ENCODE assay signal across 16 cellular contexts in genomic region chr17:50050431-50051032, GRCh38. TPM values are rescaled to one million over a fixed set of nuclear protein-coding genes. Genes with fewer than 3 reads are reported as not detected.
DNase-seq lines count a peak whose midpoint lies in the region; ATAC-seq and TF ChIP-seq lines count a peak whose summit lies in the region.
"Had no signal": no experiment of that assay in that cellular context is flagged by ENCODE, and none has a peak within 500 bp of the region (broad histone marks: within the 10 kb centered on the region; RNA-seq: fewer than 3 reads in every experiment).

No MANE protein-coding gene starts in this region.

- in situ Hi-C loops in KBM-7 (cut with MboI; ENCODE audit: low pct_unique_long_range_greater_than_20kb, low sequenced_read_pairs): no loop called here

- peak; percentile 32; the same call in 1 of the 2 replicates for TF ChIP-seq CTCF in SK-N-SH (IDR thresholded peaks at IDR 0.05)
- TF ChIP-seq CTCF in Loucy (conservative IDR thresholded peaks at IDR 0.05; ENCODE audit: low read length): peak; percentile 34
- TF ChIP-seq CTCF in MCF 10A (IDR thresholded peaks at IDR 0.05; ENCODE audit: unreplicated experiment): no peak
- TF ChIP-seq CTCF in nephron (IDR thresholded peaks at IDR 0.05; ENCODE audit: unreplicated experiment in 3 of 3): no peak

- peak overlapping the region; percentile 96 to 100; a peak in 3 of 4 replicates for H3K27ac ChIP-seq in SK-N-SH (ENCODE audit: low read depth in 2 of 2, low read length in 1 of 2)
- H3K27ac ChIP-seq: 22Rv1, right atrium auricular region had no signal

- POLR2A ChIA-PET in SK-N-SH (lab: Yijun Ruan, JAX) (no interaction called here), MCF 10A (lab: Yijun Ruan, JAX) (interaction anchor here (0.9 to 1.0 kb wide), 2 partner anchors 14 to 22 kb away, joined by 3 read pairs; no protein-coding TSS in a partner anchor)

- H3K4me1 Mint-ChIP-seq in MCF 10A (ENCODE audit: insufficient read depth, unreplicated experiment) (peaks cover 72% of the 10 kb centered on the region), nephron (peaks cover 65% of the 10 kb centered on the region)

- H3K4me1 ChIP-seq in SK-N-SH (ENCODE audit: control insufficient read depth in 1 of 2, insufficient read depth in 2 of 2, low read depth in 1 of 2, low read length in 1 of 2) (peaks cover 47 to 89% of the 10 kb centered on the region in 2 experiments), Loucy (ENCODE audit: insufficient read depth, low read length, poor library complexity, severe bottlenecking) (peaks cover 43% of the 10 kb centered on the region)

- H3K36me3 ChIP-seq in SK-N-SH (replicated peaks in 1 of 2; ENCODE audit: control insufficient read depth in 1 of 2, insufficient read depth in 2 of 2, low read length in 1 of 2) (peaks cover 0 to 3% of the 10 kb centered on the region in 2 experiments), Loucy (ENCODE audit: insufficient read depth, low read length) (no peaks in the 10 kb centered on the region)
- H3K36me3 ChIP-seq: right atrium auricular region had no signal

- peak overlapping the region; percentile 96 for H3K4me2 ChIP-seq in SK-N-SH
- H3K4me2 ChIP-seq in Loucy (ENCODE audit: low read depth, low read length, poor library complexity, severe bottlenecking): peak overlapping the region; percentile 32

- TF ChIP-seq EP300 in SK-N-SH (IDR thresholded peaks at IDR 0.05; ENCODE audit: borderline replicate concordance in 1 of 2, low read depth in 1 of 2, low read length in 1 of 2): no peak

- no peaks in the 10 kb centered on the region for H3K9me2 ChIP-seq in SK-N-SH
- H3K9me2 ChIP-seq in Loucy (replicated peaks; ENCODE audit: low read depth, low read length): no peaks in the 10 kb centered on the region

- peaks cover 79% of the 10 kb centered on the region for H3F3A ChIP-seq in SK-N-SH (replicated peaks; ENCODE audit: insufficient read depth)
- no peaks in the 10 kb centered on the region for H3F3A ChIP-seq in Loucy (ENCODE audit: low read depth)

- H3K4me3 ChIP-seq in SK-N-SH (ENCODE audit: low read depth in 2 of 2, low read length in 1 of 2) (no peak overlapping the region), Loucy (ENCODE audit: low read length, poor library complexity, severe bottlenecking) (peak overlapping the region; percentile 23)
- H3K4me3 ChIP-seq: right atrium auricular region had no signal

- BruUV-seq in MCF 10A (replicated peaks; lab: Mats Ljungman, UMichigan): no TSS peak

- H3K9me3 Mint-ChIP-seq in MCF 10A (ENCODE audit: unreplicated experiment) (no peaks in the 10 kb centered on the region), nephron (no peaks in the 10 kb centered on the region)
- H3K9me3 Mint-ChIP-seq: naive B cell; stimulated activated memory B cell treated with anti-CD40 and anti-IgM and Interleukin-4, amounts not matched to agents 10 μg/mL and 1 μg/mL and 100 μg/mL, for 72 hours had no signal

- no peak for TF ChIP-seq RAD21 in SK-N-SH (IDR thresholded peaks at IDR 0.05; ENCODE audit: low read length)

- DNase-seq in SK-N-SH: no peak
- DNase-seq in MCF 10A (ENCODE audit: unreplicated experiment): no peak
- DNase-seq in KBM-7: no peak
- DNase-seq in T-helper 9 cell: no peak
- DNase-seq: cerebellar nuclear complex, naive B cell, NCI-H2029 treated with DMSO at 0.1 percent for 48 hours, NCI-H748 treated with DMSO at 0.1 percent for 48 hours had no signal

- H3K27ac Mint-ChIP-seq in MCF 10A (ENCODE audit: low read depth, unreplicated experiment) (peak overlapping the region; percentile 86), nephron (peak overlapping the region; percentile 99 to 100 (median 99))
- H3K27ac Mint-ChIP-seq: naive B cell had no signal

- no peak for ATAC-seq in SK-N-SH treated with all-trans-retinoic acid at 6 μM for 48 hours
- no peak for ATAC-seq in HG02623 (IDR thresholded peaks at IDR 0.05; ENCODE audit: unreplicated experiment)

- H3K4me3 Mint-ChIP-seq in MCF 10A (ENCODE audit: unreplicated experiment) (no peak overlapping the region), nephron (no peak overlapping the region)
- H3K4me3 Mint-ChIP-seq: activated naive CD8-positive, alpha-beta T cell; stimulated activated memory B cell treated with anti-CD40 and anti-IgM and Interleukin-4, amounts not matched to agents 10 μg/mL and 1 μg/mL and 100 μg/mL, for 72 hours had no signal

- H2AFZ ChIP-seq in SK-N-SH (ENCODE audit: low read depth) (no peak overlapping the region), Loucy (ENCODE audit: low read length) (no peak overlapping the region)

- H3K9ac ChIP-seq in SK-N-SH (peak overlapping the region; percentile 98; the same call in 1 of the 2 replicates), Loucy (ENCODE audit: low read depth, low read length, poor library complexity, severe bottlenecking) (no peak overlapping the region)

- H4K20me1 ChIP-seq in SK-N-SH (ENCODE audit: insufficient read depth) (no peaks in the 10 kb centered on the region), Loucy (ENCODE audit: insufficient read depth, low read length, poor library complexity, severe bottlenecking) (no peaks in the 10 kb centered on the region)

- CTCF ChIA-PET in SK-N-SH (lab: Yijun Ruan, JAX) (interaction anchor here (0.6 to 1.3 kb wide), 2 partner anchors 23 to 37 kb away, joined by 3 to 4 read pairs; no protein-coding TSS in a partner anchor), MCF 10A (lab: Yijun Ruan, JAX) (no interaction called here)

- H3K27me3 ChIP-seq in SK-N-SH (ENCODE audit: insufficient read depth): no peaks in the 10 kb centered on the region
- no peaks in the 10 kb centered on the region for H3K27me3 ChIP-seq in Loucy (ENCODE audit: insufficient read depth, low read length, poor library complexity, severe bottlenecking)
- H3K27me3 ChIP-seq: right atrium auricular region had no signal

- intact Hi-C loops in MCF 10A (cut with micrococcal nuclease): no loop called here

- no peaks in the 10 kb centered on the region for H3K9me3 ChIP-seq in SK-N-SH
- no peaks in the 10 kb centered on the region for H3K9me3 ChIP-seq in Loucy (ENCODE audit: insufficient read depth, low read depth, low read length)
- H3K9me3 ChIP-seq: right atrium auricular region had no signal

- WGBS in SK-N-SH (ENCODE audit: low lambda C conversion rate): 79% methylated on average over 12 of the region's 12 CpGs

- H3K36me3 Mint-ChIP-seq in MCF 10A (ENCODE audit: insufficient read depth, unreplicated experiment) (peaks cover 7% of the 10 kb centered on the region), nephron (ENCODE audit: low read depth) (no peaks in the 10 kb centered on the region)
- H3K36me3 Mint-ChIP-seq: activated naive CD8-positive, alpha-beta T cell; naive B cell; stimulated activated memory B cell treated with anti-CD40 and anti-IgM and Interleukin-4, amounts not matched to agents 10 μg/mL and 1 μg/mL and 100 μg/mL, for 72 hours had no signal

- H3K27me3 Mint-ChIP-seq in MCF 10A (ENCODE audit: insufficient read depth, unreplicated experiment): no peaks in the 10 kb centered on the region
- peaks cover 4% of the 10 kb centered on the region for H3K27me3 Mint-ChIP-seq in nephron (ENCODE audit: low read depth)

- peaks cover 44% of the 10 kb centered on the region for H3K79me2 ChIP-seq in SK-N-SH (ENCODE audit: insufficient read depth)
- no peaks in the 10 kb centered on the region for H3K79me2 ChIP-seq in Loucy (ENCODE audit: insufficient read depth, low read length)

TF ChIP-seq in SK-N-SH, 30 proteins besides CTCF, POLR2A, EP300 and RAD21:
- TF ChIP-seq SIN3A (IDR thresholded peaks at IDR 0.05; ENCODE audit: borderline replicate concordance, low read depth, low read length) (no peak), NRF1 (IDR thresholded peaks at IDR 0.05; ENCODE audit: low read depth, low read length) (no peak), CHD2 (IDR thresholded peaks at IDR 0.05; ENCODE audit: low read length, partially characterized antibody) (no peak), EZH2phosphoT487 (IDR thresholded peaks at IDR 0.05; ENCODE audit: borderline replicate concordance, low read depth) (no peak)
- TF ChIP-seq, protein P1, sequence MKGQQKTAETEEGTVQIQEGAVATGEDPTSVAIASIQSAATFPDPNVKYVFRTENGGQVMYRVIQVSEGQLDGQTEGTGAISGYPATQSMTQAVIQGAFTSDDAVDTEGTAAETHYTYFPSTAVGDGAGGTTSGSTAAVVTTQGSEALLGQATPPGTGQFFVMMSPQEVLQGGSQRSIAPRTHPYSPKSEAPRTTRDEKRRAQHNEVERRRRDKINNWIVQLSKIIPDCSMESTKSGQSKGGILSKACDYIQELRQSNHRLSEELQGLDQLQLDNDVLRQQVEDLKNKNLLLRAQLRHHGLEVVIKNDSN (IDR thresholded peaks at IDR 0.05; ENCODE audit: borderline replicate concordance, low read depth): no peak

TF ChIP-seq in SK-N-SH treated with all-trans-retinoic acid at 6 μM for 48 hours, 23 proteins besides CTCF, POLR2A, EP300 and RAD21 (continues in another document):
- TF ChIP-seq ZFP3 (CRISPR knock-in tag; IDR thresholded peaks at IDR 0.05) (no peak), TCF4 (CRISPR knock-in tag; IDR thresholded peaks at IDR 0.05; ENCODE audit: borderline replicate concordance) (no peak), ZNF565 (CRISPR knock-in tag; conservative IDR thresholded peaks at IDR 0.05; ENCODE audit: low read depth) (no peak), CSRNP3 (CRISPR knock-in tag; IDR thresholded peaks at IDR 0.05) (no peak), ZNF8 (CRISPR knock-in tag; IDR thresholded peaks at IDR 0.05) (no peak), ESRRG (CRISPR knock-in tag; IDR thresholded peaks at IDR 0.05) (no peak), CSDC2 (CRISPR knock-in tag; IDR thresholded peaks at IDR 0.05) (no peak)

RNA-seq across cellular contexts. Expression of gene ITGA3, which starts 5.4 kb away (rescaled TPM):
- polyA plus RNA-seq in SK-N-SH (2012; rRNA removed): 543 and 766 TPM in 2 replicates
- polyA plus RNA-seq in SK-N-SH (2012; cell fraction: cytosol; rRNA removed): 239 and 423 TPM in 2 replicates
- 1,445 and 1,576 TPM in 2 replicates for polyA plus RNA-seq in SK-N-SH (2012; cell fraction: nucleus; rRNA removed)
- total RNA-seq in MCF 10A (2022): 588 and 717 TPM in 2 replicates

RNA-seq across cellular contexts. Expression of gene PDK2, which starts 44.6 kb away (rescaled TPM):
- polyA plus RNA-seq in SK-N-SH (2012; rRNA removed): 96.1 and 124 TPM in 2 replicates
- 41.5 and 62.1 TPM in 2 replicates for polyA plus RNA-seq in SK-N-SH (2012; cell fraction: cytosol; rRNA removed)
- 123 and 147 TPM in 2 replicates for polyA plus RNA-seq in SK-N-SH (2012; cell fraction: nucleus; rRNA removed)
- total RNA-seq in MCF 10A (2022): 9.9 and 11.2 TPM in 2 replicates

RNA-seq across cellular contexts. Expression of gene DLX3, which starts 55.5 kb away (rescaled TPM):
- not detected in 2 replicates for polyA plus RNA-seq in SK-N-SH (2012; rRNA removed)
- polyA plus RNA-seq in SK-N-SH (2012; cell fraction: cytosol; rRNA removed): not detected in 2 replicates
- not detected in 2 replicates for polyA plus RNA-seq in SK-N-SH (2012; cell fraction: nucleus; rRNA removed)
- not detected in 2 replicates for total RNA-seq in MCF 10A (2022)

Comparison
In these comparisons a context has a peak if more than half of its experiments do, and no peak if none do; other contexts are left out.
1. CTCF ChIP-seq: peak in SK-N-SH (single experiment) and Loucy (single experiment); none in MCF 10A (single experiment) and nephron (0 of 3).